In the genomic region with DNA sequence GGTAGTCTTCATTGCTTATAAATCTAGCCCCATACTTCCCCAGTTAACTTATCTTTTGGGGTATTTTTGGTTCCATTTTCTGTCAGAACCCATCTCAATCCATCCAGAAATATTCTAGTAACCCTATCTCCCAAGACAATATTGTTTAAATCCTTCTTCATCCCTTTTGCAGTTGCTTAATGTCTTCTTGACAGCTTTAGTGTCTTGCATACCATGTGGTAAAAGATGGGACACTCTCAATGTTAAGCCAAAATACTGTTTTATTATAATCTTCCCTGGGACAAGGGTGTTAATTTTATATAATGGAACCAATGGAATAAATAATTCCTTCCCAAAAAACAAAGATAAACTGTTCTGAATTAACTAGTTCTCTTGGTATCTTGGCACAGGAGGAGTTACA, we compare ENCODE assay signal across 10 cellular contexts.
"Had no signal": no experiment of that assay in that cellular context is flagged by ENCODE, and none has a peak within 500 bp of the region (broad histone marks: within the 10 kb centered on the region; RNA-seq: fewer than 3 reads in every experiment).

No MANE protein-coding gene starts in this region.

- DNase-seq: GM23248, GOT3, H7, H9, HCEC 1CT, HFFc6 had no signal

- H3K4me3 ChIP-seq: GM23248, GM23338, HAP-1 had no signal

- FAIRE-seq: H1, H54 had no signal

- H3K27ac ChIP-seq: GM23248 had no signal
